Comparison of ENCODE assay signal across 11 cellular contexts in genomic region chr5:122985954-122986721, GRCh38. TPM values are rescaled to one million over a fixed set of nuclear protein-coding genes. Genes with fewer than 3 reads are reported as not detected.
A peak's percentile ranks its signal among the peaks of the same experiment; 100 is the strongest.
DNase-seq lines count a peak whose midpoint lies in the region; ATAC-seq and TF ChIP-seq lines count a peak whose summit lies in the region.
"Had no signal": no experiment of that assay in that cellular context is flagged by ENCODE, and none has a peak within 500 bp of the region (broad histone marks: within the 10 kb centered on the region; RNA-seq: fewer than 3 reads in every experiment).

No MANE protein-coding gene starts in this region.

- DNase-seq in GM12865 (ENCODE audit: low read depth) (peak; percentile 60), UCSD-AML1 (lab: John Stamatoyannopoulos, UW; ENCODE audit: unreplicated experiment) (no peak), mesothelial cell of epicardium (ENCODE audit: low spot score in 2 of 2, unreplicated experiment in 2 of 2) (no peak)
- no peak for DNase-seq in stimulated activated CD4-positive, alpha-beta T cell treated with anti-CD3 and anti-CD28 coated beads, Interleukin-4, amount 100 ng/mL, for 4 hours
- DNase-seq in stimulated activated naive CD8-positive, alpha-beta T cell treated with anti-CD3 and anti-CD28 coated beads, Interleukin-15, amount 100 ng/mL, for 72 hours: no peak
- DNase-seq: NCI-H1436; stimulated activated naive CD8-positive, alpha-beta T cell treated with anti-CD3 and anti-CD28 coated beads, Interleukin-15, Interleukin-2, amounts not matched to agents 100 U/mL and 50 U/mL, for 24 hours had no signal

- H3K4me3 ChIP-seq in GM12865 (ENCODE audit: low read depth, low read length): no peak overlapping the region

- H3K36me3 Mint-ChIP-seq in mesothelial cell of epicardium: peaks cover 4% of the 10 kb centered on the region

- TF ChIP-seq CTCF in GM12865 (IDR thresholded peaks at IDR 0.05; ENCODE audit: insufficient read depth, low read depth, low read length, missing control alignments) (no peak), mesothelial cell of epicardium (IDR thresholded peaks at IDR 0.05; ENCODE audit: unreplicated experiment) (no peak)

- peak; percentile 93 for ATAC-seq in GM19372 (IDR thresholded peaks at IDR 0.05; ENCODE audit: low read depth, unreplicated experiment)
- peak; percentile 81 for ATAC-seq in HG02840 (IDR thresholded peaks at IDR 0.05; ENCODE audit: low FRiP score, unreplicated experiment)
- peak; percentile 89 for ATAC-seq in HG03521 (IDR thresholded peaks at IDR 0.05; ENCODE audit: unreplicated experiment)
- ATAC-seq in stimulated activated naive CD8-positive, alpha-beta T cell treated with anti-CD3 and anti-CD28 coated beads, Interleukin-15, amount 100 ng/mL, for 72 hours: no peak
- ATAC-seq: Right ventricle myocardium inferior; stimulated activated naive CD8-positive, alpha-beta T cell treated with anti-CD3 and anti-CD28 coated beads, Interleukin-15, Interleukin-2, amounts not matched to agents 100 U/mL and 50 U/mL, for 24 hours had no signal

- H3K27ac Mint-ChIP-seq in mesothelial cell of epicardium: no peak overlapping the region
- H3K27ac Mint-ChIP-seq in stimulated activated naive CD8-positive, alpha-beta T cell treated with anti-CD3 and anti-CD28 coated beads, Interleukin-15, amount 100 ng/mL, for 72 hours: no peak overlapping the region

- H3K27me3 Mint-ChIP-seq in mesothelial cell of epicardium (ENCODE audit: low read depth): no peaks in the 10 kb centered on the region
- no peaks in the 10 kb centered on the region for H3K27me3 Mint-ChIP-seq in stimulated activated naive CD8-positive, alpha-beta T cell treated with anti-CD3 and anti-CD28 coated beads, Interleukin-15, amount 100 ng/mL, for 72 hours

- no peaks in the 10 kb centered on the region for H3K9me3 Mint-ChIP-seq in mesothelial cell of epicardium
- no peaks in the 10 kb centered on the region for H3K9me3 Mint-ChIP-seq in stimulated activated naive CD8-positive, alpha-beta T cell treated with anti-CD3 and anti-CD28 coated beads, Interleukin-15, amount 100 ng/mL, for 72 hours

- no peak overlapping the region for H3K4me3 Mint-ChIP-seq in mesothelial cell of epicardium
- H3K4me3 Mint-ChIP-seq in stimulated activated naive CD8-positive, alpha-beta T cell treated with anti-CD3 and anti-CD28 coated beads, Interleukin-15, amount 100 ng/mL, for 72 hours: no peak overlapping the region

- H3K4me1 Mint-ChIP-seq in mesothelial cell of epicardium: no peaks in the 10 kb centered on the region
- H3K4me1 Mint-ChIP-seq in stimulated activated naive CD8-positive, alpha-beta T cell treated with anti-CD3 and anti-CD28 coated beads, Interleukin-15, amount 100 ng/mL, for 72 hours: no peaks in the 10 kb centered on the region

RNA-seq across cellular contexts. Expression of gene PPIC, which starts 50.4 kb away (rescaled TPM):
- 44.8 to 50.0 TPM (median 44.9 TPM) in 3 replicates for total RNA-seq in mesothelial cell of epicardium
